Comparison of ENCODE assay signal across 8 cellular contexts in the genomic region with DNA sequence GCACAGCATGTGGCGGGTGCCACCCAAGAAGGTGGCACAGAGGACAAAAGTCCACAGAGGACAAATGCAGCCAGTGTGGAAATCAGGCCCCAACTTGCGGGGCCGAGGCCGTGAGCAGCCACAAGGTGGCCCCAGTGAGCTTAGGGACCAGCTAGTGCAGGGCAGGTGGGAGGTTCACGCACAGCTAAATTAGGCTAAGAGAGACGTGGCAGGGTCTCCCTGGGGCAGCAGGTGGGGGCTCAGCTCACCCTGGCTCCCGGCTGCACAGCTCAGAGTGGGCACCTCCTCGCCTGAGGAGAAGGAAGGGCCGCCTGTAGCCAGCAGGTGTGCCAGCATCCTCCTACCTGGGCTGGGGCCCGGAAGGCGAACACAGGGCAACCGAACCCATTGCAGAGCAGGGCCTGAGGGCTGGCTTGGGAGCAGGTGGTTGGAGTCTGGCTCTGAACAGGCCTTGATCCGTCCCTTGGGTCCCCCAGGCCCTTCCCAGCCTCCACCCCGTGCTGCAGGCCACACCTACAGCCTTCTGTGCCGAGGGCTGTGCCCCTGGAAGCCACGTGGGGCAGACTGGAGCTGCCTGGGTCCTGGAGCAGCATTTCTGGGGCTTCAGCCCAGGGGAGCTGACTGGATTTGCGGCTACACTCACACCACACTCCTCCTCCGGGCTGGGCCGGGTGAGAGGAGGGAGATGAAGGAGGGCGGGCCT. TPM values are rescaled to one million over a fixed set of nuclear protein-coding genes. Genes with fewer than 3 reads are reported as not detected.
DNase-seq lines count a peak whose midpoint lies in the region; ATAC-seq lines count a peak whose summit lies in the region.

No MANE protein-coding gene starts in this region.

- H3K4me1 ChIP-seq in GM23248 (ENCODE audit: insufficient read depth) (no peaks in the 10 kb centered on the region), mesendoderm (ENCODE audit: control insufficient read depth, low read depth, low read length) (no peaks in the 10 kb centered on the region)

- H4K20me1 ChIP-seq in GM23248 (ENCODE audit: insufficient read depth) = no peaks in the 10 kb centered on the region

- H3K4me3 ChIP-seq in GM23248 (no peak overlapping the region), mesendoderm (ENCODE audit: low read length) (no peak overlapping the region)

- no peak overlapping the region for H3K4me2 ChIP-seq in GM23248 (ENCODE audit: unreplicated experiment)
- peak overlapping the region; percentile 13 for H3K4me2 ChIP-seq in mesendoderm (ENCODE audit: low read length)

- H3K27me3 ChIP-seq in GM23248 (replicated peaks; ENCODE audit: insufficient read depth) (no peaks in the 10 kb centered on the region), mesendoderm (ENCODE audit: insufficient read depth, low read length, poor library complexity) (no peaks in the 10 kb centered on the region)

- H2AFZ ChIP-seq in GM23248 = no peak overlapping the region

- CTCF ChIA-PET in activated CD4-positive, alpha-beta T cell treated with anti-CD3 and anti-CD28 coated beads, Interleukin-2, amount 10 ng/mL, durations not matched to agents 7 days and 5 days (lab: Charles Lee) = interaction anchor here (0.6 to 2.5 kb wide), 46 partner anchors 8 to 446 kb away, joined by 3 to 14 read pairs (median 4); no protein-coding TSS in a partner anchor

- H3K4me1 Mint-ChIP-seq in activated CD4-positive, alpha-beta T cell treated with anti-CD3 and anti-CD28 coated beads, Interleukin-2, amount 10 ng/mL, durations not matched to agents 7 days and 5 days = peaks cover 18% of the 10 kb centered on the region

- H2BK5ac ChIP-seq in mesendoderm (ENCODE audit: low read length) = no peak overlapping the region

- no peak overlapping the region for H3K4ac ChIP-seq in mesendoderm (ENCODE audit: low read depth, low read length)

- H3K9ac ChIP-seq in GM23248 (no peak overlapping the region), mesendoderm (ENCODE audit: low read length) (peak overlapping the region; percentile 40)

- peak overlapping the region; percentile 82 for H3K56ac ChIP-seq in mesendoderm (ENCODE audit: low read length)

- H3K27me3 Mint-ChIP-seq in activated CD4-positive, alpha-beta T cell treated with anti-CD3 and anti-CD28 coated beads, Interleukin-2, amount 10 ng/mL, durations not matched to agents 7 days and 5 days = no peaks in the 10 kb centered on the region

- ATAC-seq in HG02885 (IDR thresholded peaks at IDR 0.05; ENCODE audit: poor library complexity, unreplicated experiment) = no peak

- H3K27ac ChIP-seq in GM23248 = no peak overlapping the region
- no peak overlapping the region for H3K27ac ChIP-seq in mesendoderm (ENCODE audit: low read depth, low read length)

- no peak overlapping the region for H2BK120ac ChIP-seq in mesendoderm (ENCODE audit: low read depth, low read length)

- no peaks in the 10 kb centered on the region for H3K79me1 ChIP-seq in mesendoderm (ENCODE audit: low read length)

- no peak overlapping the region for H2BK15ac ChIP-seq in mesendoderm (replicated peaks; ENCODE audit: low read depth)

- H3K79me2 ChIP-seq in GM23248 (ENCODE audit: insufficient read depth) = no peaks in the 10 kb centered on the region
- no peaks in the 10 kb centered on the region for H3K79me2 ChIP-seq in mesendoderm (ENCODE audit: control insufficient read depth, insufficient read depth, low read length)

- no peak overlapping the region for H3K4me3 Mint-ChIP-seq in activated CD4-positive, alpha-beta T cell treated with anti-CD3 and anti-CD28 coated beads, Interleukin-2, amount 10 ng/mL, durations not matched to agents 7 days and 5 days

- peak overlapping the region; percentile 31 for H3K27ac Mint-ChIP-seq in activated CD4-positive, alpha-beta T cell treated with anti-CD3 and anti-CD28 coated beads, Interleukin-2, amount 10 ng/mL, durations not matched to agents 7 days and 5 days

- no peak overlapping the region for H2AK5ac ChIP-seq in mesendoderm (ENCODE audit: low read length)

- no peak overlapping the region for H3K23ac ChIP-seq in mesendoderm (ENCODE audit: low read length)

- in situ Hi-C loops in GM23248 (cut with MboI) = no loop called here

- H3K36me3 Mint-ChIP-seq in activated CD4-positive, alpha-beta T cell treated with anti-CD3 and anti-CD28 coated beads, Interleukin-2, amount 10 ng/mL, durations not matched to agents 7 days and 5 days (ENCODE audit: low read depth) = no peaks in the 10 kb centered on the region

- H4K8ac ChIP-seq in mesendoderm (ENCODE audit: low read depth, low read length) = no peak overlapping the region

- no peaks in the 10 kb centered on the region for H3K9me3 ChIP-seq in GM23248 (ENCODE audit: low read depth)

- H4K5ac ChIP-seq in mesendoderm (ENCODE audit: low read length) = no peak overlapping the region

- H3K9me3 Mint-ChIP-seq in activated CD4-positive, alpha-beta T cell treated with anti-CD3 and anti-CD28 coated beads, Interleukin-2, amount 10 ng/mL, durations not matched to agents 7 days and 5 days = peaks cover 5% of the 10 kb centered on the region

- POLR2A ChIA-PET in activated CD4-positive, alpha-beta T cell treated with anti-CD3 and anti-CD28 coated beads, Interleukin-2, amount 10 ng/mL, durations not matched to agents 7 days and 5 days (lab: Charles Lee) = interaction anchor here (0.6 kb wide), 1 partner anchor 212 kb away, joined by 5 read pairs; no protein-coding TSS in a partner anchor

- no peaks in the 10 kb centered on the region for H3F3A ChIP-seq in GM23248 (ENCODE audit: insufficient read depth)

- DNase-seq in AG20443 (ENCODE audit: low spot score) (peak; percentile 82), GM23248 (peak; percentile 67), NCI-H524 treated with DMSO at 0.1 percent for 48 hours (lab: John Stamatoyannopoulos, UW) (peak; percentile 72), dermis blood vessel endothelial cell (peak; percentile 76), mesendoderm (peak; percentile 79)
- DNase-seq in activated CD4-positive, alpha-beta T cell treated with anti-CD3 and anti-CD28 coated beads, Interleukin-2, amount 10 ng/mL, durations not matched to agents 7 days and 5 days = peak; percentile 82
- DNase-seq in stimulated activated CD8-positive, alpha-beta memory T cell treated with anti-CD3 and anti-CD28 coated beads, Interleukin-2, amount 100 ng/mL, for 48 hours (ENCODE audit: low read depth in 2 of 2) = peak; percentile 70 to 76

- WGBS in GM23248 (ENCODE audit: low coverage in 1 of 2, low lambda C conversion rate in 2 of 2, missing lambda C conversion rate in 2 of 2), 2 experiments = 25 to 26% methylated on average over 20 of the region's 20 CpGs
- WGBS in mesendoderm (ENCODE audit: extremely low coverage, insufficient coverage, low lambda C conversion rate) = no CpG with 5 or more reads among the region's 20 CpGs

- H3K18ac ChIP-seq in mesendoderm (ENCODE audit: low read length) = no peak overlapping the region

- H3K36me3 ChIP-seq in GM23248 (ENCODE audit: low read depth) = no peaks in the 10 kb centered on the region
- H3K36me3 ChIP-seq in mesendoderm (ENCODE audit: control insufficient read depth, insufficient read depth, low read length) = no peaks in the 10 kb centered on the region

- no peaks in the 10 kb centered on the region for H3K9me2 ChIP-seq in GM23248 (ENCODE audit: insufficient read depth)

RNA-seq across cellular contexts. Expression of a gene that starts 26.1 kb away (rescaled TPM):
- total RNA-seq in GM23248 (2014; rRNA removed; shearing (Covaris generic)) = 0.38 and 0.54 TPM in 2 replicates
- polyA plus RNA-seq in GM23248 (2016; fragmentation: Nextera tagmentation; extraction: Ambion mirVana) = 0.15 and 0.23 TPM in 2 replicates
- under 1 TPM; 0.20 to 0.23 TPM for total RNA-seq in activated CD4-positive, alpha-beta T cell treated with anti-CD3 and anti-CD28 coated beads, Interleukin-2, amount 10 ng/mL, durations not matched to agents 7 days and 5 days
- 28.2 and 45.6 TPM in 2 replicates for total RNA-seq in dermis blood vessel endothelial cell
- polyA plus RNA-seq in mesendoderm (2013, experiment 1 of 2) = 4.0 TPM
- 4.0 TPM for polyA plus RNA-seq in mesendoderm (2013, experiment 2 of 2)

RNA-seq across cellular contexts. Expression of a gene that starts 56.7 kb away (rescaled TPM):
- 10.6 TPM in 2 replicates for total RNA-seq in GM23248 (2014; rRNA removed; shearing (Covaris generic))
- polyA plus RNA-seq in GM23248 (2016; fragmentation: Nextera tagmentation; extraction: Ambion mirVana) = 2.6 and 2.9 TPM in 2 replicates
- 10 to 100 TPM; 40.8 to 43.2 TPM for total RNA-seq in activated CD4-positive, alpha-beta T cell treated with anti-CD3 and anti-CD28 coated beads, Interleukin-2, amount 10 ng/mL, durations not matched to agents 7 days and 5 days
- total RNA-seq in dermis blood vessel endothelial cell = 48.8 and 58.5 TPM in 2 replicates
- polyA plus RNA-seq in mesendoderm (2013, experiment 1 of 2) = 5.7 TPM
- 6.5 TPM for polyA plus RNA-seq in mesendoderm (2013, experiment 2 of 2)

Comparison
In these comparisons a context has a peak if more than half of its experiments do, and no peak if none do; other contexts are left out.
1. RNA of a gene that starts 26.1 kb away (total RNA-seq): 28.2 to 45.6 TPM in dermis blood vessel endothelial cell; 0.38 to 0.54 TPM in GM23248 and 0.20 to 0.23 TPM in activated CD4-positive, alpha-beta T cell treated with anti-CD3 and anti-CD28 coated beads, Interleukin-2, amount 10 ng/mL, durations not matched to agents 7 days and 5 days; every median in the first group is over 10 times any median in the second.
2. Peak in every context shown above with its lines, with median percentiles within 50 percentile points of each other: DNase-seq.